22 cellular contexts compared by ENCODE assay signal in genomic region chr22:37556750-37557149, GRCh38. TPM values are rescaled to one million over a fixed set of nuclear protein-coding genes. Genes with fewer than 3 reads are reported as not detected.
DNase-seq lines count a peak whose midpoint lies in the region; ATAC-seq, FAIRE-seq and TF ChIP-seq lines count a peak whose summit lies in the region.
"Had no signal": no experiment of that assay in that cellular context is flagged by ENCODE, and none has a peak within 500 bp of the region (broad histone marks: within the 10 kb centered on the region; RNA-seq: fewer than 3 reads in every experiment).

No MANE protein-coding gene starts in this region.

- no peak overlapping the region for H2BK15ac ChIP-seq in mesendoderm (replicated peaks; ENCODE audit: low read depth)

- no peak for FAIRE-seq in astrocyte (lab: Jason Lieb, UNC)
- FAIRE-seq: A204.1, GM12892 had no signal

- peaks cover 19% of the 10 kb centered on the region for H3K79me2 ChIP-seq in astrocyte (ENCODE audit: insufficient read depth, low read length)
- H3K79me2 ChIP-seq in mesendoderm (ENCODE audit: control insufficient read depth, insufficient read depth, low read length): peaks cover 6% of the 10 kb centered on the region

- H3K36me3 Mint-ChIP-seq in astrocyte (ENCODE audit: low read depth, unreplicated experiment): no peaks in the 10 kb centered on the region
- H3K36me3 Mint-ChIP-seq in activated CD4-positive, alpha-beta T cell treated with anti-CD3 and anti-CD28 coated beads, Interleukin-2, amount 10 ng/mL, durations not matched to agents 24 days and 14 days (ENCODE audit: low read depth): no peaks in the 10 kb centered on the region
- no peaks in the 10 kb centered on the region for H3K36me3 Mint-ChIP-seq in natural killer cell treated with Interleukin-12 subunit alpha and Interleukin-12 subunit beta and Interleukin-15 and Interleukin-18, amount 100 ng/mL, for 72 hours
- H3K36me3 Mint-ChIP-seq: activated naive CD4-positive, alpha-beta T cell treated with anti-CD3 and anti-CD28 coated beads, Interleukin-2, amount 10 ng/mL, durations not matched to agents 7 days and 5 days had no signal

- H3K56ac ChIP-seq in mesendoderm (ENCODE audit: low read length): peak overlapping the region; percentile 8

- no peak overlapping the region for H3K4me3 Mint-ChIP-seq in astrocyte (ENCODE audit: unreplicated experiment)
- no peak overlapping the region for H3K4me3 Mint-ChIP-seq in activated CD4-positive, alpha-beta T cell treated with anti-CD3 and anti-CD28 coated beads, Interleukin-2, amount 10 ng/mL, durations not matched to agents 24 days and 14 days
- H3K4me3 Mint-ChIP-seq in natural killer cell treated with Interleukin-12 subunit alpha and Interleukin-12 subunit beta and Interleukin-15 and Interleukin-18, amount 100 ng/mL, for 72 hours: no peak overlapping the region
- H3K4me3 Mint-ChIP-seq: activated naive CD4-positive, alpha-beta T cell treated with anti-CD3 and anti-CD28 coated beads, Interleukin-2, amount 10 ng/mL, durations not matched to agents 7 days and 5 days had no signal

- no peak overlapping the region for H3K9ac ChIP-seq in astrocyte (ENCODE audit: low read length)
- no peak overlapping the region for H3K9ac ChIP-seq in mesendoderm (ENCODE audit: low read length)

- H3K27me3 Mint-ChIP-seq in astrocyte (ENCODE audit: low read depth, unreplicated experiment): peaks cover 4% of the 10 kb centered on the region
- H3K27me3 Mint-ChIP-seq in activated CD4-positive, alpha-beta T cell treated with anti-CD3 and anti-CD28 coated beads, Interleukin-2, amount 10 ng/mL, durations not matched to agents 24 days and 14 days: peaks cover 57% of the 10 kb centered on the region
- peaks cover 34 to 35% of the 10 kb centered on the region in 2 donors for H3K27me3 Mint-ChIP-seq in natural killer cell treated with Interleukin-12 subunit alpha and Interleukin-12 subunit beta and Interleukin-15 and Interleukin-18, amount 100 ng/mL, for 72 hours

- 16 to 21% methylated on average over 5 of the region's 5 CpGs for WGBS in heart right ventricle, 2 donors
- WGBS in mesendoderm (ENCODE audit: extremely low coverage, insufficient coverage, low lambda C conversion rate): no CpG with 5 or more reads among the region's 5 CpGs
- 18 to 19% methylated on average over 5 of the region's 5 CpGs for WGBS in tibial nerve, 2 donors

- H3K9me3 ChIP-seq in heart right ventricle (no peaks in the 10 kb centered on the region), astrocyte (ENCODE audit: insufficient read depth, low read depth, low read length) (no peaks in the 10 kb centered on the region), tibial nerve (no peaks in the 10 kb centered on the region)
- H3K9me3 ChIP-seq: left lung, prostate gland, testis had no signal

- no peak overlapping the region for H2AFZ ChIP-seq in astrocyte (ENCODE audit: low read depth, low read length)

- H4K8ac ChIP-seq in mesendoderm (ENCODE audit: low read depth, low read length): no peak overlapping the region

- no peak overlapping the region for H3K23ac ChIP-seq in mesendoderm (ENCODE audit: low read length)

- H3K36me3 ChIP-seq in heart right ventricle: peaks cover 0 to 3% (median 0%) of the 10 kb centered on the region in 9 donors
- no peaks in the 10 kb centered on the region for H3K36me3 ChIP-seq in astrocyte (ENCODE audit: insufficient read depth, low read length)
- H3K36me3 ChIP-seq in mesendoderm (ENCODE audit: control insufficient read depth, insufficient read depth, low read length): no peaks in the 10 kb centered on the region
- H3K36me3 ChIP-seq in tibial nerve: no peaks in the 10 kb centered on the region
- H3K36me3 ChIP-seq: left lung, prostate gland had no signal

- no peak overlapping the region for H2BK120ac ChIP-seq in mesendoderm (ENCODE audit: low read depth, low read length)

- no peaks in the 10 kb centered on the region for H3K9me3 Mint-ChIP-seq in astrocyte (ENCODE audit: unreplicated experiment)
- no peaks in the 10 kb centered on the region for H3K9me3 Mint-ChIP-seq in activated CD4-positive, alpha-beta T cell treated with anti-CD3 and anti-CD28 coated beads, Interleukin-2, amount 10 ng/mL, durations not matched to agents 24 days and 14 days
- H3K9me3 Mint-ChIP-seq in natural killer cell treated with Interleukin-12 subunit alpha and Interleukin-12 subunit beta and Interleukin-15 and Interleukin-18, amount 100 ng/mL, for 72 hours: no peaks in the 10 kb centered on the region
- H3K9me3 Mint-ChIP-seq: activated naive CD4-positive, alpha-beta T cell treated with anti-CD3 and anti-CD28 coated beads, Interleukin-2, amount 10 ng/mL, durations not matched to agents 7 days and 5 days had no signal

- TF ChIP-seq CTCF in heart right ventricle (IDR thresholded peaks at IDR 0.05): no peak
- TF ChIP-seq CTCF in astrocyte (IDR thresholded peaks at IDR 0.05; ENCODE audit: insufficient read depth, low read depth, low read length): no peak
- TF ChIP-seq CTCF in tibial nerve (IDR thresholded peaks at IDR 0.05): no peak

- intact Hi-C loops in heart right ventricle (cut with DNase I) (loop anchor here in 1 of 10 donors (5.0 kb wide), 1 partner anchor 916 kb away; no protein-coding TSS in a partner anchor), left cardiac atrium (cut with DNase I) (no loop called here)
- intact Hi-C loops in activated CD4-positive, alpha-beta T cell treated with anti-CD3 and anti-CD28 coated beads, Interleukin-2, amount 10 ng/mL, durations not matched to agents 24 days and 14 days (cut with micrococcal nuclease): no loop called here

- peaks cover 11 to 64% (median 53%) of the 10 kb centered on the region in 9 donors for H3K4me1 ChIP-seq in heart right ventricle
- H3K4me1 ChIP-seq in astrocyte (ENCODE audit: insufficient read depth, low read length): peaks cover 30% of the 10 kb centered on the region
- peaks cover 20% of the 10 kb centered on the region for H3K4me1 ChIP-seq in mesendoderm (ENCODE audit: control insufficient read depth, low read depth, low read length)
- peaks cover 5 to 44% (median 17%) of the 10 kb centered on the region in 4 donors for H3K4me1 ChIP-seq in tibial nerve
- H3K4me1 ChIP-seq: prostate gland had no signal

- peak overlapping the region; percentile 69 for H3K27ac Mint-ChIP-seq in astrocyte (ENCODE audit: unreplicated experiment)
- H3K27ac Mint-ChIP-seq in activated CD4-positive, alpha-beta T cell treated with anti-CD3 and anti-CD28 coated beads, Interleukin-2, amount 10 ng/mL, durations not matched to agents 24 days and 14 days: no peak overlapping the region
- no peak overlapping the region for H3K27ac Mint-ChIP-seq in natural killer cell treated with Interleukin-12 subunit alpha and Interleukin-12 subunit beta and Interleukin-15 and Interleukin-18, amount 100 ng/mL, for 72 hours
- H3K27ac Mint-ChIP-seq: activated naive CD4-positive, alpha-beta T cell treated with anti-CD3 and anti-CD28 coated beads, Interleukin-2, amount 10 ng/mL, durations not matched to agents 7 days and 5 days had no signal

- H3K27ac ChIP-seq in heart right ventricle (peak overlapping the region; percentile 53 to 100 (median 96)), astrocyte (ENCODE audit: low read depth, low read length) (no peak overlapping the region), mesendoderm (ENCODE audit: low read depth, low read length) (no peak overlapping the region), tibial nerve (peak overlapping the region in 3 of 4 donors; percentile 12 to 100 (median 100))
- H3K27ac ChIP-seq: C4-2B, foreskin keratinocyte, prostate gland, testis had no signal

- ATAC-seq in heart right ventricle (no peak), left cardiac atrium (no peak)
- ATAC-seq in natural killer cell treated with Interleukin-12 subunit alpha and Interleukin-12 subunit beta and Interleukin-15 and Interleukin-18, amount 100 ng/mL, for 72 hours: no peak
- ATAC-seq: foreskin keratinocyte had no signal

- H2BK5ac ChIP-seq in mesendoderm (ENCODE audit: low read length): no peak overlapping the region

- H3K27me3 ChIP-seq in heart right ventricle: peaks cover 0 to 40% (median 4%) of the 10 kb centered on the region in 7 donors
- H3K27me3 ChIP-seq in astrocyte (ENCODE audit: insufficient read depth, low read length): no peaks in the 10 kb centered on the region
- H3K27me3 ChIP-seq in mesendoderm (ENCODE audit: insufficient read depth, low read length, poor library complexity): no peaks in the 10 kb centered on the region
- no peaks in the 10 kb centered on the region for H3K27me3 ChIP-seq in tibial nerve
- H3K27me3 ChIP-seq: foreskin keratinocyte, testis had no signal

- H3K4ac ChIP-seq in mesendoderm (ENCODE audit: low read depth, low read length): no peak overlapping the region

- H3K18ac ChIP-seq in mesendoderm (ENCODE audit: low read length): no peak overlapping the region

- no peak for TF ChIP-seq EP300 in tibial nerve (IDR thresholded peaks at IDR 0.05)

- H4K5ac ChIP-seq in mesendoderm (ENCODE audit: low read length): no peak overlapping the region

- H4K20me1 ChIP-seq in astrocyte (ENCODE audit: insufficient read depth, low read length): no peaks in the 10 kb centered on the region

- TF ChIP-seq POLR2A in tibial nerve (IDR thresholded peaks at IDR 0.05): no peak

- H3K4me3 ChIP-seq in heart right ventricle (no peak overlapping the region), astrocyte (ENCODE audit: insufficient read depth, low read depth, low read length) (no peak overlapping the region), mesendoderm (ENCODE audit: low read length) (no peak overlapping the region), tibial nerve (no peak overlapping the region)
- H3K4me3 ChIP-seq: left lung, prostate gland, testis had no signal

- no peak overlapping the region for H2AK5ac ChIP-seq in mesendoderm (ENCODE audit: low read length)

- peaks cover 26% of the 10 kb centered on the region for H3K4me1 Mint-ChIP-seq in astrocyte (ENCODE audit: low read depth, unreplicated experiment)
- peaks cover 8% of the 10 kb centered on the region for H3K4me1 Mint-ChIP-seq in activated CD4-positive, alpha-beta T cell treated with anti-CD3 and anti-CD28 coated beads, Interleukin-2, amount 10 ng/mL, durations not matched to agents 24 days and 14 days
- H3K4me1 Mint-ChIP-seq in natural killer cell treated with Interleukin-12 subunit alpha and Interleukin-12 subunit beta and Interleukin-15 and Interleukin-18, amount 100 ng/mL, for 72 hours (ENCODE audit: low read depth in 2 of 2): peaks cover 5 to 6% of the 10 kb centered on the region in 2 donors

- peak overlapping the region; percentile 52 for H3K4me2 ChIP-seq in astrocyte (ENCODE audit: low read length)
- no peak overlapping the region for H3K4me2 ChIP-seq in mesendoderm (ENCODE audit: low read length)

- DNase-seq in heart right ventricle (no peak), left cardiac atrium (no peak), astrocyte (ENCODE audit: low read depth) (no peak), mesendoderm (peak; percentile 83), tibial nerve (ENCODE audit: low spot score in 2 of 2) (no peak), hypothalamus (lab: John Stamatoyannopoulos, UW) (no peak)
- DNase-seq in activated CD4-positive, alpha-beta T cell treated with anti-CD3 and anti-CD28 coated beads, Interleukin-2, amount 10 ng/mL, durations not matched to agents 24 days and 14 days: no peak
- no peak for DNase-seq in natural killer cell treated with Interleukin-12 subunit alpha and Interleukin-12 subunit beta and Interleukin-15 and Interleukin-18, amount 100 ng/mL, for 72 hours (ENCODE audit: low spot score)
- DNase-seq: activated CD4-positive, alpha-beta T cell treated with anti-CD3 and anti-CD28 coated beads, Interleukin-2, amount 50 U/mL, for 48 hours; activated naive CD4-positive, alpha-beta T cell treated with anti-CD3 and anti-CD28 coated beads, Interleukin-2, amount 10 ng/mL, durations not matched to agents 7 days and 5 days; cortex of kidney; DMS153; left lung; NCI-H1417 treated with DMSO at 0.1 percent for 48 hours; NCI-H446; testis had no signal

- peaks cover 4% of the 10 kb centered on the region for H3K79me1 ChIP-seq in mesendoderm (ENCODE audit: low read length)

RNA-seq across cellular contexts. Expression of gene CDC42EP1, which starts 3.5 kb away (rescaled TPM):
- 10 to 100 TPM; 10.6 to 48.3 (median 16.2) TPM for total RNA-seq in heart right ventricle
- polyA plus RNA-seq in heart right ventricle: 10 to 100 TPM; 12.6 to 19.7 TPM
- total RNA-seq in left cardiac atrium: 10 to 100 TPM; 20.9 to 44.6 TPM
- 106 and 109 TPM in 2 replicates for total RNA-seq in astrocyte
- polyA plus RNA-seq in mesendoderm (2013, experiment 1 of 2): 70.7 TPM
- 66.2 TPM for polyA plus RNA-seq in mesendoderm (2013, experiment 2 of 2)
- 10 to 100 TPM; 28.4 to 53.4 (median 33.4) TPM for total RNA-seq in tibial nerve
- total RNA-seq in activated CD4-positive, alpha-beta T cell treated with anti-CD3 and anti-CD28 coated beads, Interleukin-2, amount 10 ng/mL, durations not matched to agents 24 days and 14 days: 1.0 and 1.2 TPM in 2 replicates
- total RNA-seq in natural killer cell treated with Interleukin-12 subunit alpha and Interleukin-12 subunit beta and Interleukin-15 and Interleukin-18, amount 100 ng/mL, for 72 hours: 1 to 10 TPM; 1.9 to 3.5 TPM

RNA-seq across cellular contexts. Expression of gene LGALS2, which starts 23.1 kb away (rescaled TPM):
- 1 to 10 TPM in 1 of 10 donors, under 1 TPM in 2, not detected in 7; 0.53 to 6.5 (median 0.61) TPM for total RNA-seq in heart right ventricle
- not detected for polyA plus RNA-seq in heart right ventricle
- total RNA-seq in left cardiac atrium: not detected
- total RNA-seq in astrocyte: not detected in 2 replicates
- not detected for polyA plus RNA-seq in mesendoderm (2013, experiment 1 of 2)
- not detected for polyA plus RNA-seq in mesendoderm (2013, experiment 2 of 2)
- not detected for total RNA-seq in tibial nerve
- total RNA-seq in activated CD4-positive, alpha-beta T cell treated with anti-CD3 and anti-CD28 coated beads, Interleukin-2, amount 10 ng/mL, durations not matched to agents 24 days and 14 days: not detected in 2 replicates
- total RNA-seq in natural killer cell treated with Interleukin-12 subunit alpha and Interleukin-12 subunit beta and Interleukin-15 and Interleukin-18, amount 100 ng/mL, for 72 hours: not detected
- total RNA-seq: foreskin keratinocyte, myocyte, prostate gland, testis had no signal
- polyA plus RNA-seq: foreskin keratinocyte had no signal

RNA-seq across cellular contexts. Expression of gene CARD10, which starts 37.5 kb away (rescaled TPM):
- 10 to 100 TPM in 3 of 10 donors, 1 to 10 TPM in 7; 7.4 to 12.9 (median 8.5) TPM for total RNA-seq in heart right ventricle
- 10 to 100 TPM; 14.0 to 14.8 TPM for polyA plus RNA-seq in heart right ventricle
- total RNA-seq in left cardiac atrium: 1 to 10 TPM; 7.7 to 9.2 TPM
- 19.7 and 22.6 TPM in 2 replicates for total RNA-seq in astrocyte
- polyA plus RNA-seq in mesendoderm (2013, experiment 1 of 2): 5.6 TPM
- 5.8 TPM for polyA plus RNA-seq in mesendoderm (2013, experiment 2 of 2)
- 10 to 100 TPM; 12.5 to 21.6 (median 17.0) TPM for total RNA-seq in tibial nerve
- total RNA-seq in activated CD4-positive, alpha-beta T cell treated with anti-CD3 and anti-CD28 coated beads, Interleukin-2, amount 10 ng/mL, durations not matched to agents 24 days and 14 days: not detected in 2 replicates
- under 1 TPM; 0.38 to 0.53 TPM for total RNA-seq in natural killer cell treated with Interleukin-12 subunit alpha and Interleukin-12 subunit beta and Interleukin-15 and Interleukin-18, amount 100 ng/mL, for 72 hours

RNA-seq across cellular contexts. Expression of gene GGA1, which starts 51.9 kb away (rescaled TPM):
- total RNA-seq in heart right ventricle: 10 to 100 TPM; 22.9 to 32.6 (median 25.4) TPM
- polyA plus RNA-seq in heart right ventricle: 10 to 100 TPM; 31.0 to 39.7 TPM
- 10 to 100 TPM; 24.4 to 26.6 TPM for total RNA-seq in left cardiac atrium
- total RNA-seq in astrocyte: 39.9 and 43.1 TPM in 2 replicates
- 23.0 TPM for polyA plus RNA-seq in mesendoderm (2013, experiment 1 of 2)
- 23.5 TPM for polyA plus RNA-seq in mesendoderm (2013, experiment 2 of 2)
- total RNA-seq in tibial nerve: 10 to 100 TPM; 66.3 to 99.0 (median 77.2) TPM
- total RNA-seq in activated CD4-positive, alpha-beta T cell treated with anti-CD3 and anti-CD28 coated beads, Interleukin-2, amount 10 ng/mL, durations not matched to agents 24 days and 14 days: 75.8 and 77.2 TPM in 2 replicates
- total RNA-seq in natural killer cell treated with Interleukin-12 subunit alpha and Interleukin-12 subunit beta and Interleukin-15 and Interleukin-18, amount 100 ng/mL, for 72 hours: 100 to 1,000 TPM in 1 of 2 donors, 10 to 100 TPM in 1; 85.5 to 142 TPM

Comparison
In these comparisons a context has a peak if more than half of its experiments do, and no peak if none do; other contexts are left out.
1. H3K27ac ChIP-seq: peak in heart right ventricle (10 of 10) and tibial nerve (3 of 4); none in astrocyte (single experiment) and mesendoderm (single experiment).